Comparison of ENCODE assay signal across 14 cellular contexts in the genomic region with DNA sequence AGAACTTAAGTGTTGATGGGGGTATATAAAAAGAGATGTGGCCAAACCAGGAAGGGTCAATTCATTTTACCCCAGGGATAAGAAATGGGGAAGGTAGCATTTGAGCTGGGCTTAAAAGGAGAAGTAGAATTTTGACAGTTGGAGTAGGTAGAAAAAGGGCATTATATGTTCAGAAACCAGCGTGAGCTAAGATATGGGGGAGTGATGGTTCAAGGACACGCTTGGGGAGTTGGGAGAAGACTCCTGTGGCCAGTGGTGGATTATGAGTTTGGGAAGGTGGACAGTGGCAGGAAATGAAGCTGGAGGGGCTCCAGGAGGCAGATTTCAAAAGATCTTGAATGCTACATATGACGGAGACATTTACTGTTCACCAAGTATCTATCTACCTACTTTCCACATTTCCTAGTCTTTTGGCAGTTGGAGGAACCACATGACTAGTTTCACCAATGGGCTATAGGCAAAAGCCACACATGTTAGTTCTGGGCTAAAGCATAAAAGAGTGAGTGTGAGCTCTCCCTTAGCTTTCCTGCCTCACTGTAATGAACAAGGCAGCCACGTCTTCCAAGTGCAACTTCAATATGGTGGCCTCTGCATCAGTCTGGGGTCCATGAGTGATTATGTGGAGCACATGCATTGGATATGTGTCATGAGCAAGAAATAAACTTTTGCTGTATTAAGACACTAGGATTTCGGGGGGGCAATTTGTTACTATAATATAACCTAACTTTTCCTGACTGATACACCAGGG.
"Had no signal": no experiment of that assay in that cellular context is flagged by ENCODE, and none has a peak within 500 bp of the region (broad histone marks: within the 10 kb centered on the region; RNA-seq: fewer than 3 reads in every experiment).

No MANE protein-coding gene starts in this region.

- H3K4me3 ChIP-seq: colonic mucosa, gastroesophageal sphincter, testis had no signal

- H3K36me3 ChIP-seq: colonic mucosa, gastroesophageal sphincter had no signal

- H3K27me3 ChIP-seq: colonic mucosa, gastroesophageal sphincter, testis had no signal

- DNase-seq: activated CD4-positive, alpha-beta T cell treated with anti-CD3 and anti-CD28 coated beads, Interleukin-2, amount 50 U/mL, for 4 hours; activated CD4-positive, CD25-positive, alpha-beta regulatory T cell treated with anti-CD3 and anti-CD28 coated beads, Interleukin-2, amount 50 U/mL, for 72 hours; activated effector memory CD4-positive, alpha-beta T cell treated with Interleukin-2 at 50 U/mL for 16 hours; activated T-cell treated with anti-CD3 and anti-CD28 coated beads, Interleukin-2, amount 50 U/mL, for 1 hour; caudate nucleus; colonic mucosa; effector memory CD4-positive, alpha-beta T cell; kidney; left ventricle myocardium superior; mesendoderm; stimulated activated CD4-positive, alpha-beta T cell treated with anti-CD3 and anti-CD28 coated beads, Interleukin-4, amount 100 ng/mL, for 1 hour; stimulated activated CD8-positive, alpha-beta memory T cell treated with anti-CD3 and anti-CD28 coated beads, Interleukin-4, amount 100 ng/mL, for 48 hours; testis had no signal

- H3K27ac ChIP-seq: colonic mucosa, gastroesophageal sphincter, testis had no signal

- H3K9me3 ChIP-seq: colonic mucosa, gastroesophageal sphincter, testis had no signal

- H3K4me1 ChIP-seq: colonic mucosa, gastroesophageal sphincter, testis had no signal
